Comparison of ENCODE assay signal across 1 cellular context in genomic region chr3:195034101-195034500, GRCh38.
TF ChIP-seq lines count a peak whose summit lies in the region.

No MANE protein-coding gene starts in this region.

TF ChIP-seq in HepG2, 621 proteins besides CTCF, POLR2A, EP300 and RAD21:
- TF ChIP-seq ZFAT (CRISPR knock-in tag; conservative IDR thresholded peaks at IDR 0.05) = no peak
- no peak for TF ChIP-seq ZMYM2 (CRISPR knock-in tag; IDR thresholded peaks at IDR 0.05)
- TF ChIP-seq CENPT (CRISPR knock-in tag; IDR thresholded peaks at IDR 0.05; ENCODE audit: low read depth) = no peak
- TF ChIP-seq NCOR1 (IDR thresholded peaks at IDR 0.05; ENCODE audit: borderline replicate concordance, low read length) = no peak
- no peak for TF ChIP-seq ZNF629 (CRISPR knock-in tag; conservative IDR thresholded peaks at IDR 0.05)
- no peak for TF ChIP-seq ZFYVE20 (CRISPR knock-in tag; IDR thresholded peaks at IDR 0.05; ENCODE audit: borderline replicate concordance, low read depth)
- no peak for TF ChIP-seq AGO1 (IDR thresholded peaks at IDR 0.05; ENCODE audit: low read depth, low read length, poor library complexity, severe bottlenecking)
- no peak for TF ChIP-seq ZNF274 (CRISPR knock-in tag; IDR thresholded peaks at IDR 0.05)
- no peak for TF ChIP-seq CBX5 (CRISPR knock-in tag; IDR thresholded peaks at IDR 0.05; ENCODE audit: borderline replicate concordance)
- TF ChIP-seq ISL2 (CRISPR knock-in tag; IDR thresholded peaks at IDR 0.05) = no peak
- no peak for TF ChIP-seq ZNF549 (CRISPR knock-in tag; IDR thresholded peaks at IDR 0.05)
- TF ChIP-seq NR3C1 (CRISPR knock-in tag; IDR thresholded peaks at IDR 0.05) = no peak
- TF ChIP-seq NPAS2 (CRISPR knock-in tag; IDR thresholded peaks at IDR 0.05; ENCODE audit: borderline replicate concordance) = no peak
- TF ChIP-seq SAFB2 (CRISPR knock-in tag; IDR thresholded peaks at IDR 0.05; ENCODE audit: borderline replicate concordance, low read depth) = no peak
- no peak for TF ChIP-seq ARID3A (IDR thresholded peaks at IDR 0.05; ENCODE audit: low read depth, low read length)
- TF ChIP-seq NFKBIZ (CRISPR knock-in tag; IDR thresholded peaks at IDR 0.05) = no peak
- TF ChIP-seq MYC (CRISPR knock-in tag; IDR thresholded peaks at IDR 0.05; ENCODE audit: borderline replicate concordance) = no peak
TF ChIP-seq in HepG2: peak in this region for 0.
